In genomic region chr15:83282859-83283812, GRCh38 we compare ENCODE assay signal across 8 cellular contexts. TPM values are rescaled to one million over a fixed set of nuclear protein-coding genes. Genes with fewer than 3 reads are reported as not detected.
DNase-seq lines count a peak whose midpoint lies in the region; ATAC-seq, FAIRE-seq and TF ChIP-seq lines count a peak whose summit lies in the region.

No MANE protein-coding gene starts in this region.

- peaks cover 0 to 3% of the 10 kb centered on the region in 2 donors for H3K9me3 ChIP-seq in esophagus (ENCODE audit: control insufficient read depth in 2 of 2, insufficient read depth in 1 of 2, low read depth in 1 of 2, low read length in 1 of 2)

- TF ChIP-seq POLR2A in H54 (IDR thresholded peaks at IDR 0.05; ENCODE audit: low read depth, low read length) = no peak

- no peak overlapping the region for H3K27ac Mint-ChIP-seq in natural killer cell treated with Interleukin-12 subunit alpha and Interleukin-12 subunit beta and Interleukin-15 and Interleukin-18, amount 100 ng/mL, for 72 hours

- H3K27me3 Mint-ChIP-seq in natural killer cell treated with Interleukin-12 subunit alpha and Interleukin-12 subunit beta and Interleukin-15 and Interleukin-18, amount 100 ng/mL, for 72 hours = peaks cover 40 to 78% of the 10 kb centered on the region in 2 donors

- no peak for FAIRE-seq in H54 (lab: Jason Lieb, UNC)
- FAIRE-seq in urothelium cell line (lab: Jason Lieb, UNC) = no peak

- peak overlapping the region; percentile 40 to 75 for H3K27ac ChIP-seq in esophagus (ENCODE audit: low read depth in 2 of 2, low read length in 1 of 2)

- H3K4me3 ChIP-seq in esophagus (ENCODE audit: low read depth in 1 of 2, low read length in 2 of 2) = peak overlapping the region; percentile 51 to 72

- H3K9me3 Mint-ChIP-seq in natural killer cell treated with Interleukin-12 subunit alpha and Interleukin-12 subunit beta and Interleukin-15 and Interleukin-18, amount 100 ng/mL, for 72 hours = no peaks in the 10 kb centered on the region

- ATAC-seq in natural killer cell treated with Interleukin-12 subunit alpha and Interleukin-12 subunit beta and Interleukin-15 and Interleukin-18, amount 100 ng/mL, for 72 hours = peak in 1 of 2 donors; percentile 53
- no peak for ATAC-seq in GM21737 (IDR thresholded peaks at IDR 0.05; ENCODE audit: unreplicated experiment)

- peaks cover 3 to 7% of the 10 kb centered on the region in 2 donors for H3K4me1 ChIP-seq in esophagus (ENCODE audit: control insufficient read depth in 2 of 2, insufficient read depth in 2 of 2, low read length in 1 of 2)

- no peaks in the 10 kb centered on the region for H3K36me3 ChIP-seq in esophagus (ENCODE audit: control insufficient read depth in 2 of 2, insufficient read depth in 2 of 2, low read length in 1 of 2)

- no peaks in the 10 kb centered on the region for H3K36me3 Mint-ChIP-seq in natural killer cell treated with Interleukin-12 subunit alpha and Interleukin-12 subunit beta and Interleukin-15 and Interleukin-18, amount 100 ng/mL, for 72 hours

- H3K27me3 ChIP-seq in esophagus (ENCODE audit: control insufficient read depth in 1 of 2, insufficient read depth in 2 of 2, low read length in 2 of 2) = no peaks in the 10 kb centered on the region

- H3K4me1 Mint-ChIP-seq in natural killer cell treated with Interleukin-12 subunit alpha and Interleukin-12 subunit beta and Interleukin-15 and Interleukin-18, amount 100 ng/mL, for 72 hours (ENCODE audit: low read depth in 2 of 2) = peaks cover 0 to 9% of the 10 kb centered on the region in 2 donors

- DNase-seq in AG20443 (ENCODE audit: low spot score) = peak; percentile 54
- peak; percentile 24 for DNase-seq in NCI-H526 treated with DMSO at 0.1 percent for 48 hours (lab: John Stamatoyannopoulos, UW)
- no peak for DNase-seq in natural killer cell treated with Interleukin-12 subunit alpha and Interleukin-12 subunit beta and Interleukin-15 and Interleukin-18, amount 100 ng/mL, for 72 hours (ENCODE audit: low spot score)
- DNase-seq in H54 (ENCODE audit: insufficient read length, low spot score) = no peak
- DNase-seq in urothelium cell line (ENCODE audit: low spot score) = no peak
- DNase-seq in KG1 (lab: John Stamatoyannopoulos, UW) = no peak

- 4% methylated on average over 73 to 79 of the region's 79 CpGs for WGBS in esophagus, 2 donors

- H3K4me3 Mint-ChIP-seq in natural killer cell treated with Interleukin-12 subunit alpha and Interleukin-12 subunit beta and Interleukin-15 and Interleukin-18, amount 100 ng/mL, for 72 hours = peak overlapping the region; percentile 44

RNA-seq across cellular contexts. Expression of gene BNC1, which starts 1.3 kb away (rescaled TPM):
- polyA plus RNA-seq in esophagus = 1 to 10 TPM; 7.1 to 7.6 TPM
- total RNA-seq in natural killer cell treated with Interleukin-12 subunit alpha and Interleukin-12 subunit beta and Interleukin-15 and Interleukin-18, amount 100 ng/mL, for 72 hours = not detected

Comparison
In these comparisons a context has a peak if more than half of its experiments do, and no peak if none do; other contexts are left out.
1. DNase-seq: peak in AG20443 (single experiment) and NCI-H526 treated with DMSO at 0.1 percent for 48 hours (single experiment); none in natural killer cell treated with Interleukin-12 subunit alpha and Interleukin-12 subunit beta and Interleukin-15 and Interleukin-18, amount 100 ng/mL, for 72 hours (single experiment), H54 (single experiment), urothelium cell line (single experiment) and KG1 (single experiment).